In genomic region chr16:89039756-89040155, GRCh38 we compare ENCODE assay signal across 30 cellular contexts. TPM values are rescaled to one million over a fixed set of nuclear protein-coding genes. Genes with fewer than 3 reads are reported as not detected.
DNase-seq lines count a peak whose midpoint lies in the region; ATAC-seq and TF ChIP-seq lines count a peak whose summit lies in the region.
"Had no signal": no experiment of that assay in that cellular context is flagged by ENCODE, and none has a peak within 500 bp of the region (broad histone marks: within the 10 kb centered on the region; RNA-seq: fewer than 3 reads in every experiment).

No MANE protein-coding gene starts in this region.

- H3K9ac ChIP-seq in BLaER1 treated with 17β-estradiol and CSF1 and Interleukin-3, amounts not matched to agents 10 nM and 100 nM = no peak overlapping the region

- H3K4me1 ChIP-seq in BLaER1 treated with 17β-estradiol and CSF1 and Interleukin-3, amounts not matched to agents 10 nM and 100 nM = peaks cover 0 to 40% (median 15%) of the 10 kb centered on the region in 10 experiments; a peak in 11 of 20 replicates
- H3K4me1 ChIP-seq in osteoblast (ENCODE audit: insufficient read depth, low read length) (no peaks in the 10 kb centered on the region), stomach (no peaks in the 10 kb centered on the region)
- H3K4me1 ChIP-seq: colonic mucosa, left lung had no signal

- no peak for ATAC-seq in GM19452 (IDR thresholded peaks at IDR 0.05; ENCODE audit: unreplicated experiment)
- ATAC-seq: left lung; naive thymus-derived CD4-positive, alpha-beta T cell had no signal

- H3K4me3 Mint-ChIP-seq in chondrocyte (ENCODE audit: unreplicated experiment) = no peak overlapping the region
- H3K4me3 Mint-ChIP-seq: activated CD4-positive, alpha-beta T cell treated with anti-CD3 and anti-CD28 coated beads, Interleukin-2, amount 10 ng/mL, durations not matched to agents 24 days and 14 days; activated naive CD8-positive, alpha-beta T cell; mesothelial cell of epicardium; naive thymus-derived CD4-positive, alpha-beta T cell; stimulated activated naive B cell treated with anti-CD40 and anti-IgM and Interleukin-4, amounts not matched to agents 10 μg/mL and 1 μg/mL and 100 μg/mL, for 72 hours; type B pancreatic cell had no signal

- H3K27ac Mint-ChIP-seq in chondrocyte (ENCODE audit: unreplicated experiment) = no peak overlapping the region
- H3K27ac Mint-ChIP-seq: activated CD4-positive, alpha-beta T cell treated with anti-CD3 and anti-CD28 coated beads, Interleukin-2, amount 10 ng/mL, durations not matched to agents 24 days and 14 days; activated naive CD8-positive, alpha-beta T cell; mesothelial cell of epicardium; type B pancreatic cell had no signal

- H3K4me1 Mint-ChIP-seq in chondrocyte (ENCODE audit: low read depth) = no peaks in the 10 kb centered on the region
- H3K4me1 Mint-ChIP-seq: mesothelial cell of epicardium had no signal

- H3K4me2 ChIP-seq in BLaER1 treated with 17β-estradiol and CSF1 and Interleukin-3, amounts not matched to agents 10 nM and 100 nM = peak overlapping the region in 7 of 11 experiments; percentile 17 to 41 (median 28); a peak in 9 of 22 replicates
- no peak overlapping the region for H3K4me2 ChIP-seq in osteoblast (ENCODE audit: insufficient read depth, low read length)

- no peak for TF ChIP-seq POLR2A in stomach (IDR thresholded peaks at IDR 0.05)

- H3K79me2 ChIP-seq in osteoblast (ENCODE audit: insufficient read depth, low read length) = no peaks in the 10 kb centered on the region

- H3K27me3 ChIP-seq in BLaER1 treated with 17β-estradiol and CSF1 and Interleukin-3, amounts not matched to agents 10 nM and 100 nM = peaks cover 0 to 13% (median 0%) of the 10 kb centered on the region in 11 experiments; a peak in 4 of 22 replicates
- H3K27me3 ChIP-seq in osteoblast (ENCODE audit: insufficient read depth, low read length) = peaks cover 15% of the 10 kb centered on the region
- peaks cover 4 to 98% (median 54%) of the 10 kb centered on the region in 3 donors for H3K27me3 ChIP-seq in stomach
- H3K27me3 ChIP-seq: colonic mucosa, Peyer's patch had no signal

- whole genome bisulfite sequencing in stomach, 5 donors = 76 to 89% (median 83%) methylated on average over 11 to 18 of the region's 18 CpGs

- no peak overlapping the region for H3K4me3 ChIP-seq in BLaER1 treated with 17β-estradiol and CSF1 and Interleukin-3, amounts not matched to agents 10 nM and 100 nM
- H3K4me3 ChIP-seq in osteoblast (ENCODE audit: insufficient read depth, low read length) (no peak overlapping the region), stomach (no peak overlapping the region)
- H3K4me3 ChIP-seq: colonic mucosa, left lung, Peyer's patch had no signal

- H4K20me1 ChIP-seq in BLaER1 treated with 17β-estradiol and CSF1 and Interleukin-3, amounts not matched to agents 10 nM and 100 nM = peaks cover 0 to 55% (median 0%) of the 10 kb centered on the region in 11 experiments; a peak in 7 of 22 replicates
- no peaks in the 10 kb centered on the region for H4K20me1 ChIP-seq in osteoblast (ENCODE audit: insufficient read depth, low read length)

- no peak overlapping the region for H3K27ac ChIP-seq in BLaER1 treated with 17β-estradiol and CSF1 and Interleukin-3, amounts not matched to agents 10 nM and 100 nM
- no peak overlapping the region for H3K27ac ChIP-seq in osteoblast (ENCODE audit: low read depth, low read length)
- H3K27ac ChIP-seq in stomach = no peak overlapping the region
- H3K27ac ChIP-seq: C4-2B, colonic mucosa, left lung, Peyer's patch, VCaP had no signal

- no peaks in the 10 kb centered on the region for H3K36me3 ChIP-seq in BLaER1 treated with 17β-estradiol and CSF1 and Interleukin-3, amounts not matched to agents 10 nM and 100 nM
- H3K36me3 ChIP-seq in osteoblast (ENCODE audit: insufficient read depth, low read length) (no peaks in the 10 kb centered on the region), stomach (no peaks in the 10 kb centered on the region)
- H3K36me3 ChIP-seq: colonic mucosa, left lung, Peyer's patch had no signal

- peaks cover 24% of the 10 kb centered on the region for H3K27me3 Mint-ChIP-seq in chondrocyte (ENCODE audit: low read depth)
- H3K27me3 Mint-ChIP-seq: activated naive CD8-positive, alpha-beta T cell had no signal

- no peaks in the 10 kb centered on the region for H3K36me3 Mint-ChIP-seq in chondrocyte (ENCODE audit: low read depth)
- H3K36me3 Mint-ChIP-seq: activated naive CD8-positive, alpha-beta T cell; mesothelial cell of epicardium; naive thymus-derived CD4-positive, alpha-beta T cell; stimulated activated naive B cell treated with anti-CD40 and anti-IgM and Interleukin-4, amounts not matched to agents 10 μg/mL and 1 μg/mL and 100 μg/mL, for 72 hours; type B pancreatic cell had no signal

- H3K9me3 ChIP-seq in BLaER1 treated with 17β-estradiol and CSF1 and Interleukin-3, amounts not matched to agents 10 nM and 100 nM (replicated peaks in 1 of 11) = no peaks in the 10 kb centered on the region
- H3K9me3 ChIP-seq in osteoblast (ENCODE audit: low read depth, low read length) (no peaks in the 10 kb centered on the region), stomach (no peaks in the 10 kb centered on the region)
- H3K9me3 ChIP-seq: colonic mucosa, left lung, Peyer's patch had no signal

- TF ChIP-seq CTCF in chondrocyte (IDR thresholded peaks at IDR 0.05) = no peak
- no peak for TF ChIP-seq CTCF in osteoblast (IDR thresholded peaks at IDR 0.05; ENCODE audit: extremely low read depth, low read depth, low read length)
- no peak for TF ChIP-seq CTCF in stomach (IDR thresholded peaks at IDR 0.05)

- no peak for TF ChIP-seq EP300 in stomach (IDR thresholded peaks at IDR 0.05)

- H3K9me3 Mint-ChIP-seq in chondrocyte (ENCODE audit: low read depth) = no peaks in the 10 kb centered on the region
- H3K9me3 Mint-ChIP-seq: activated CD4-positive, alpha-beta T cell treated with anti-CD3 and anti-CD28 coated beads, Interleukin-2, amount 10 ng/mL, durations not matched to agents 24 days and 14 days; mesothelial cell of epicardium; stimulated activated naive B cell treated with anti-CD40 and anti-IgM and Interleukin-4, amounts not matched to agents 10 μg/mL and 1 μg/mL and 100 μg/mL, for 72 hours; type B pancreatic cell had no signal

- H2AFZ ChIP-seq in osteoblast (ENCODE audit: low read length) = no peak overlapping the region

- DNase-seq in NAMALWA (ENCODE audit: low spot score) (peak; percentile 56), chondrocyte (ENCODE audit: low spot score) (peak; percentile 82), osteoblast (ENCODE audit: insufficient read length, low spot score, missing footprints) (peak; percentile 88), stomach (no peak), D341Med (ENCODE audit: low spot score) (no peak), NCI-H2227 (lab: John Stamatoyannopoulos, UW; ENCODE audit: unreplicated experiment) (no peak)
- DNase-seq: activated CD4-positive, alpha-beta T cell treated with anti-CD3 and anti-CD28 coated beads, Interleukin-2, amount 10 ng/mL, durations not matched to agents 24 days and 14 days; activated effector memory CD4-positive, alpha-beta T cell treated with Interleukin-2 at 50 U/mL for 16 hours; activated T-cell treated with anti-CD3 and anti-CD28 coated beads, Interleukin-2, amount 50 U/mL, for 1 hour; colonic mucosa; DMS79; effector CD8-positive, alpha-beta T cell; GDM1; KG1; MM.1S; naive thymus-derived CD4-positive, alpha-beta T cell; NCI-H2029; NCI-H2227 treated with DMSO at 0.1 percent for 48 hours; occipital lobe; Peyer's patch; stimulated activated naive B cell treated with anti-CD40 and anti-IgM and Interleukin-4, amounts not matched to agents 10 μg/mL and 1 μg/mL and 100 μg/mL, for 72 hours; T1000 had no signal

- intact Hi-C loops in stomach (cut with DNase I; ENCODE audit: low total_unique reads) = no loop called here

RNA-seq across cellular contexts. Expression of gene ACSF3, which starts 53.9 kb away (rescaled TPM):
- total RNA-seq in chondrocyte (19.5 to 24.4 TPM (median 20.8 TPM) in 3 replicates), osteoblast (25.6 and 29.3 TPM in 2 replicates), stomach (100 to 1,000 TPM in 1 of 5 donors, 10 to 100 TPM in 4; 16.9 to 265 (median 27.7) TPM)
- polyA plus RNA-seq in stomach = 10 to 100 TPM; 29.4 to 33.2 (median 31.9) TPM

Comparison
In these comparisons a context has a peak if more than half of its experiments do, and no peak if none do; other contexts are left out.
1. DNase-seq: peak in NAMALWA (single experiment), chondrocyte (single experiment) and osteoblast (single experiment); none in stomach (single experiment), D341Med (single experiment) and NCI-H2227 (single experiment).